Comparison of ENCODE assay signal across 2 cellular contexts in the genomic region with DNA sequence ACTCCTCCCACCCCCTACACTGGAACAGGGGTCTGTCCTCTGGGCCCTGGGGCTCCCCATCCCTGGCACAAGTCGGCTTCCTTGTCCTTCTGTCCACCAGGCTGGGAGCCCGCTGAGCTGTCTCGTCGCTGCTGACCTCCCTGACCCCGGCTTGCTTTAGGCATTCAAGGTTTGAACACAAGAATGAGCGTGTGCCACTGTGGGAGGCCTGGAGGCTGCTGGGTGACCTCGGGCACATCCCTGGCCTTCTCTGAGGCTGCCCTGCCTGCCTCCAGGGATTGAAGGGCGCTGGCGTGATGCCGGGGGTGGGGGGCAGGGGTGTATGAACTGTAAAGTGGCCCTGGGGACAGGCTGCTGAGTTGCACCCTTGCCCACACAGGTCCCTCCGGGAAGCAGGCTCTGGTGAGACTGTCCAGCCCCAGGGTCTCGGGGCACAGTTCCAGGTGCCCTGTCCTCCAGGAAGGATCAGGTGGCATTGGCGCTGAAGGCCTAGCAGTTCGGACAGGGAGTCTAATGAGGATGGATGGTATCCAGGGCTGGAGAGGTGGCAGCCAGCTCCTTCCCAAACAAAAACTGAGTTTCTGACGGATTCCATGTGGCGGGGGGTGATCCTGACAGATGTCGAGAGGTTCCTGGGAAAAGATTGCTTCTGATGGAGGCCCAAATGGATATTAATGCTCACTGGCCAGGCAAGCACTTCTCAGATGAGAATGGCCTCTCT.
TF ChIP-seq lines count a peak whose summit lies in the region.

No MANE protein-coding gene starts in this region.

TF ChIP-seq in H1, 55 proteins besides CTCF, POLR2A, EP300 and RAD21:
- TF ChIP-seq NANOG (IDR thresholded peaks at IDR 0.05; ENCODE audit: insufficient read depth, low read depth, low read length, poor library complexity, severe bottlenecking): no peak
- TF ChIP-seq TAF1 (IDR thresholded peaks at IDR 0.05; ENCODE audit: low read depth, low read length): no peak
- TF ChIP-seq, protein P1, sequence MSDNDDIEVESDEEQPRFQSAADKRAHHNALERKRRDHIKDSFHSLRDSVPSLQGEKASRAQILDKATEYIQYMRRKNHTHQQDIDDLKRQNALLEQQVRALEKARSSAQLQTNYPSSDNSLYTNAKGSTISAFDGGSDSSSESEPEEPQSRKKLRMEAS (IDR thresholded peaks at IDR 0.05): no peak
- TF ChIP-seq TCF12 (IDR thresholded peaks at IDR 0.05; ENCODE audit: low read depth, low read length): no peak
- no peak for TF ChIP-seq GTF2F1 (IDR thresholded peaks at IDR 0.05; ENCODE audit: borderline replicate concordance, low read depth, low read length)
- TF ChIP-seq JUND (IDR thresholded peaks at IDR 0.05; ENCODE audit: low read length): no peak
- TF ChIP-seq CEBPB (IDR thresholded peaks at IDR 0.05; ENCODE audit: low read depth, low read length): no peak
- no peak for TF ChIP-seq SP1 (IDR thresholded peaks at IDR 0.05; ENCODE audit: low read depth, low read length)
- TF ChIP-seq CHD1 (IDR thresholded peaks at IDR 0.05; ENCODE audit: low read depth, low read length): no peak
- TF ChIP-seq RFX5 (IDR thresholded peaks at IDR 0.05; ENCODE audit: borderline replicate concordance, low read depth, low read length): no peak
- TF ChIP-seq YY1 (IDR thresholded peaks at IDR 0.05; ENCODE audit: low read depth, low read length): no peak

TF ChIP-seq in neural cell, 6 proteins besides CTCF, POLR2A, EP300 and RAD21:
- TF ChIP-seq EZH2 (IDR thresholded peaks at IDR 0.05; ENCODE audit: borderline replicate concordance, insufficient read depth, low read length, poor library complexity, severe bottlenecking): no peak
- TF ChIP-seq SMC3 (conservative IDR thresholded peaks at IDR 0.05; ENCODE audit: poor library complexity): no peak
- no peak for TF ChIP-seq POLR2AphosphoS5 (IDR thresholded peaks at IDR 0.05)
- TF ChIP-seq, protein P2, sequence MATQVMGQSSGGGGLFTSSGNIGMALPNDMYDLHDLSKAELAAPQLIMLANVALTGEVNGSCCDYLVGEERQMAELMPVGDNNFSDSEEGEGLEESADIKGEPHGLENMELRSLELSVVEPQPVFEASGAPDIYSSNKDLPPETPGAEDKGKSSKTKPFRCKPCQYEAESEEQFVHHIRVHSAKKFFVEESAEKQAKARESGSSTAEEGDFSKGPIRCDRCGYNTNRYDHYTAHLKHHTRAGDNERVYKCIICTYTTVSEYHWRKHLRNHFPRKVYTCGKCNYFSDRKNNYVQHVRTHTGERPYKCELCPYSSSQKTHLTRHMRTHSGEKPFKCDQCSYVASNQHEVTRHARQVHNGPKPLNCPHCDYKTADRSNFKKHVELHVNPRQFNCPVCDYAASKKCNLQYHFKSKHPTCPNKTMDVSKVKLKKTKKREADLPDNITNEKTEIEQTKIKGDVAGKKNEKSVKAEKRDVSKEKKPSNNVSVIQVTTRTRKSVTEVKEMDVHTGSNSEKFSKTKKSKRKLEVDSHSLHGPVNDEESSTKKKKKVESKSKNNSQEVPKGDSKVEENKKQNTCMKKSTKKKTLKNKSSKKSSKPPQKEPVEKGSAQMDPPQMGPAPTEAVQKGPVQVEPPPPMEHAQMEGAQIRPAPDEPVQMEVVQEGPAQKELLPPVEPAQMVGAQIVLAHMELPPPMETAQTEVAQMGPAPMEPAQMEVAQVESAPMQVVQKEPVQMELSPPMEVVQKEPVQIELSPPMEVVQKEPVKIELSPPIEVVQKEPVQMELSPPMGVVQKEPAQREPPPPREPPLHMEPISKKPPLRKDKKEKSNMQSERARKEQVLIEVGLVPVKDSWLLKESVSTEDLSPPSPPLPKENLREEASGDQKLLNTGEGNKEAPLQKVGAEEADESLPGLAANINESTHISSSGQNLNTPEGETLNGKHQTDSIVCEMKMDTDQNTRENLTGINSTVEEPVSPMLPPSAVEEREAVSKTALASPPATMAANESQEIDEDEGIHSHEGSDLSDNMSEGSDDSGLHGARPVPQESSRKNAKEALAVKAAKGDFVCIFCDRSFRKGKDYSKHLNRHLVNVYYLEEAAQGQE (IDR thresholded peaks at IDR 0.05; ENCODE audit: borderline replicate concordance): no peak
- no peak for TF ChIP-seq TAF1 (IDR thresholded peaks at IDR 0.05; ENCODE audit: low read depth)
- no peak for TF ChIP-seq MXI1 (conservative IDR thresholded peaks at IDR 0.05; ENCODE audit: poor library complexity, severe bottlenecking)
